In genomic region chr11:86938203-86938899, GRCh38 we compare ENCODE assay signal across 17 cellular contexts. TPM values are rescaled to one million over a fixed set of nuclear protein-coding genes. Genes with fewer than 3 reads are reported as not detected.
DNase-seq lines count a peak whose midpoint lies in the region; ATAC-seq and TF ChIP-seq lines count a peak whose summit lies in the region.
"Had no signal": no experiment of that assay in that cellular context is flagged by ENCODE, and none has a peak within 500 bp of the region (broad histone marks: within the 10 kb centered on the region; RNA-seq: fewer than 3 reads in every experiment).

No MANE protein-coding gene starts in this region.

- peaks cover 10 to 11% of the 10 kb centered on the region in 2 donors for H3K27me3 Mint-ChIP-seq in CD8-positive, alpha-beta memory T cell
- H3K27me3 Mint-ChIP-seq in chondrocyte (ENCODE audit: low read depth) (no peaks in the 10 kb centered on the region), nephron (ENCODE audit: low read depth) (no peaks in the 10 kb centered on the region)

- H3K4me1 ChIP-seq in CD8-positive, alpha-beta memory T cell (ENCODE audit: insufficient read depth, low read length), result no peaks in the 10 kb centered on the region
- peaks cover 19% of the 10 kb centered on the region for H3K4me1 ChIP-seq in HAP-1

- CTCF ChIA-PET in CD8-positive, alpha-beta memory T cell (lab: Charles Lee), result interaction anchor here (0.9 to 2.8 kb wide), 8 partner anchors 9 to 482 kb away, joined by 4 to 20 read pairs (median 6); no protein-coding TSS in a partner anchor

- in situ Hi-C loops in HAP-1 (cut with MboI; ENCODE audit: low sequenced_read_pairs), result loop anchor here (10.0 kb wide), 1 partner anchor 486 kb away; no protein-coding TSS in a partner anchor

- no peak for TF ChIP-seq CTCF in chondrocyte (IDR thresholded peaks at IDR 0.05)
- no peak for TF ChIP-seq CTCF in nephron (IDR thresholded peaks at IDR 0.05; ENCODE audit: unreplicated experiment in 3 of 3)

- no peak overlapping the region for H3K4me3 Mint-ChIP-seq in CD8-positive, alpha-beta memory T cell
- H3K4me3 Mint-ChIP-seq in chondrocyte (ENCODE audit: unreplicated experiment), result no peak overlapping the region
- H3K4me3 Mint-ChIP-seq in nephron, result peak overlapping the region; percentile 14 to 30 (median 16)
- H3K4me3 Mint-ChIP-seq: activated naive CD4-positive, alpha-beta T cell treated with anti-CD3 and anti-CD28 coated beads for 36 hours; naive thymus-derived CD4-positive, alpha-beta T cell; T-helper 1 cell treated with Interleukin-12 subunit alpha and Interleukin-12 subunit beta and Interleukin-4 antibody, amounts not matched to agents 30 μg/mL and 1 μg/mL, for 36 hours had no signal

- no peak for DNase-seq in CD8-positive, alpha-beta memory T cell
- peak; percentile 49 for DNase-seq in NCI-H2029 treated with DMSO at 0.1 percent for 48 hours (lab: John Stamatoyannopoulos, UW)
- DNase-seq in chondrocyte (ENCODE audit: low spot score), result no peak
- DNase-seq in amygdala (lab: John Stamatoyannopoulos, UW), result no peak
- DNase-seq in GOT3 (lab: John Stamatoyannopoulos, UW), result no peak
- no peak for DNase-seq in HAP-1 (ENCODE audit: low spot score in 2 of 2)
- DNase-seq: activated CD4-positive, alpha-beta T cell treated with anti-CD3 and anti-CD28 coated beads for 4 hours; activated naive CD4-positive, alpha-beta T cell treated with anti-CD3 and anti-CD28 coated beads for 36 hours; brain microvascular endothelial cell; Calu3; NCI-H524 treated with DMSO at 0.1 percent for 48 hours; psoas muscle; stomach had no signal

- H3K27ac Mint-ChIP-seq in CD8-positive, alpha-beta memory T cell, result no peak overlapping the region
- peak overlapping the region; percentile 24 for H3K27ac Mint-ChIP-seq in chondrocyte (ENCODE audit: unreplicated experiment)
- H3K27ac Mint-ChIP-seq in nephron, result peak overlapping the region; percentile 98 to 99 (median 99)
- H3K27ac Mint-ChIP-seq: activated naive CD4-positive, alpha-beta T cell treated with anti-CD3 and anti-CD28 coated beads for 36 hours; naive thymus-derived CD4-positive, alpha-beta T cell; T-helper 1 cell treated with Interleukin-12 subunit alpha and Interleukin-12 subunit beta and Interleukin-4 antibody, amounts not matched to agents 30 μg/mL and 1 μg/mL, for 36 hours had no signal

- POLR2A ChIA-PET in CD8-positive, alpha-beta memory T cell (lab: Charles Lee), result no interaction called here

- H3K4me3 ChIP-seq in CD8-positive, alpha-beta memory T cell (ENCODE audit: low read length), result no peak overlapping the region
- no peak overlapping the region for H3K4me3 ChIP-seq in HAP-1
- H3K4me3 ChIP-seq: psoas muscle, stomach had no signal

- no peaks in the 10 kb centered on the region for H3K36me3 Mint-ChIP-seq in CD8-positive, alpha-beta memory T cell
- no peaks in the 10 kb centered on the region for H3K36me3 Mint-ChIP-seq in chondrocyte (ENCODE audit: low read depth)
- peaks cover 11% of the 10 kb centered on the region for H3K36me3 Mint-ChIP-seq in nephron (ENCODE audit: low read depth)
- H3K36me3 Mint-ChIP-seq: naive thymus-derived CD4-positive, alpha-beta T cell had no signal

- H3K9me3 ChIP-seq in CD8-positive, alpha-beta memory T cell (ENCODE audit: low read length), result no peaks in the 10 kb centered on the region
- H3K9me3 ChIP-seq in HAP-1, result no peaks in the 10 kb centered on the region
- H3K9me3 ChIP-seq: psoas muscle, stomach had no signal

- H3K27me3 ChIP-seq in CD8-positive, alpha-beta memory T cell (ENCODE audit: insufficient read depth, low read length, poor library complexity, severe bottlenecking), result no peaks in the 10 kb centered on the region
- no peaks in the 10 kb centered on the region for H3K27me3 ChIP-seq in HAP-1 (ENCODE audit: low read depth)
- H3K27me3 ChIP-seq: brain microvascular endothelial cell, stomach had no signal

- H3K4me1 Mint-ChIP-seq in CD8-positive, alpha-beta memory T cell, result no peaks in the 10 kb centered on the region
- peaks cover 63% of the 10 kb centered on the region for H3K4me1 Mint-ChIP-seq in chondrocyte (ENCODE audit: low read depth)
- H3K4me1 Mint-ChIP-seq in nephron, result peaks cover 84% of the 10 kb centered on the region

- H3K9me3 Mint-ChIP-seq in CD8-positive, alpha-beta memory T cell, result no peaks in the 10 kb centered on the region
- no peaks in the 10 kb centered on the region for H3K9me3 Mint-ChIP-seq in chondrocyte (ENCODE audit: low read depth)
- H3K9me3 Mint-ChIP-seq in nephron, result no peaks in the 10 kb centered on the region
- H3K9me3 Mint-ChIP-seq: activated naive CD4-positive, alpha-beta T cell treated with anti-CD3 and anti-CD28 coated beads for 36 hours; naive thymus-derived CD4-positive, alpha-beta T cell; T-helper 1 cell treated with Interleukin-12 subunit alpha and Interleukin-12 subunit beta and Interleukin-4 antibody, amounts not matched to agents 30 μg/mL and 1 μg/mL, for 36 hours had no signal

- ATAC-seq in GM21576 (IDR thresholded peaks at IDR 0.05; ENCODE audit: unreplicated experiment), result no peak

- H3K27ac ChIP-seq in CD8-positive, alpha-beta memory T cell (ENCODE audit: low read depth, low read length), result peak overlapping the region; percentile 46
- H3K27ac ChIP-seq: brain microvascular endothelial cell, psoas muscle had no signal

- no peaks in the 10 kb centered on the region for H3K36me3 ChIP-seq in CD8-positive, alpha-beta memory T cell (ENCODE audit: insufficient read depth, low read length)
- no peaks in the 10 kb centered on the region for H3K36me3 ChIP-seq in HAP-1 (replicated peaks)
- H3K36me3 ChIP-seq: brain microvascular endothelial cell had no signal

RNA-seq across cellular contexts. Expression of gene FZD4, which starts 16.8 kb away (rescaled TPM):
- under 1 TPM; 0.07 to 0.09 TPM for total RNA-seq in CD8-positive, alpha-beta memory T cell
- polyA plus RNA-seq in CD8-positive, alpha-beta memory T cell, result not detected
- 6.5 to 11.9 TPM (median 6.6 TPM) in 3 replicates for total RNA-seq in chondrocyte
- total RNA-seq: naive thymus-derived CD4-positive, alpha-beta T cell had no signal
- polyA plus RNA-seq: naive thymus-derived CD4-positive, alpha-beta T cell had no signal

Comparison
In these comparisons a context has a peak if more than half of its experiments do, and no peak if none do; other contexts are left out.
1. H3K27ac Mint-ChIP-seq: peak in chondrocyte (single experiment) and nephron (3 of 3); none in CD8-positive, alpha-beta memory T cell (0 of 8).
2. H3K4me3 Mint-ChIP-seq: peak in nephron (3 of 3); none in CD8-positive, alpha-beta memory T cell (0 of 7) and chondrocyte (single experiment).